17 cellular contexts compared by ENCODE assay signal in genomic region chr7:7688956-7689355, GRCh38. TPM values are rescaled to one million over a fixed set of nuclear protein-coding genes. Genes with fewer than 3 reads are reported as not detected.
DNase-seq lines count a peak whose midpoint lies in the region; ATAC-seq, FAIRE-seq and TF ChIP-seq lines count a peak whose summit lies in the region.
"Had no signal": no experiment of that assay in that cellular context is flagged by ENCODE, and none has a peak within 500 bp of the region (broad histone marks: within the 10 kb centered on the region; RNA-seq: fewer than 3 reads in every experiment).

No MANE protein-coding gene starts in this region.

- H3K27me3 Mint-ChIP-seq in T-helper 17 cell, result no peaks in the 10 kb centered on the region
- H3K27me3 Mint-ChIP-seq in stimulated activated memory B cell treated with anti-CD40 and anti-IgM and Interleukin-4, amounts not matched to agents 10 μg/mL and 1 μg/mL and 100 μg/mL, for 72 hours, result no peaks in the 10 kb centered on the region
- H3K27me3 Mint-ChIP-seq in activated CD8-positive, alpha-beta memory T cell treated with anti-CD3 and anti-CD28 coated beads, Interleukin-2, amount 10 ng/mL, durations not matched to agents 7 days and 5 days, result no peaks in the 10 kb centered on the region

- H3K9me1 ChIP-seq in keratinocyte (ENCODE audit: control insufficient read depth, extremely low read depth, insufficient read depth, low read length), result no peaks in the 10 kb centered on the region

- peak overlapping the region; percentile 9 for H3K27ac Mint-ChIP-seq in T-helper 17 cell
- H3K27ac Mint-ChIP-seq in stimulated activated memory B cell treated with anti-CD40 and anti-IgM and Interleukin-4, amounts not matched to agents 10 μg/mL and 1 μg/mL and 100 μg/mL, for 72 hours, result peak overlapping the region; percentile 24
- H3K27ac Mint-ChIP-seq in activated CD8-positive, alpha-beta memory T cell treated with anti-CD3 and anti-CD28 coated beads, Interleukin-2, amount 10 ng/mL, durations not matched to agents 7 days and 5 days, result no peak overlapping the region
- H3K27ac Mint-ChIP-seq: H9 had no signal

- no peaks in the 10 kb centered on the region for H4K20me1 ChIP-seq in keratinocyte (ENCODE audit: control insufficient read depth, extremely low read depth, insufficient read depth, low read length)
- H4K20me1 ChIP-seq: BLaER1 had no signal

- H3K4me1 ChIP-seq in keratinocyte (ENCODE audit: control insufficient read depth, extremely low read depth, insufficient read depth, low read length), result peaks cover 4% of the 10 kb centered on the region

- no peak overlapping the region for H3K27ac ChIP-seq in keratinocyte (ENCODE audit: control insufficient read depth, insufficient read depth, low read length)
- H3K27ac ChIP-seq: BLaER1 had no signal

- CTCF ChIA-PET in activated CD8-positive, alpha-beta memory T cell treated with anti-CD3 and anti-CD28 coated beads, Interleukin-2, amount 10 ng/mL, durations not matched to agents 7 days and 5 days (lab: Charles Lee), result interaction anchor here (3.6 kb wide), 1 partner anchor 7 kb away, joined by 12 read pairs; no protein-coding TSS in a partner anchor

- H3K9me3 ChIP-seq in T-helper 17 cell (ENCODE audit: control insufficient read depth, low read length, poor library complexity, severe bottlenecking) (no peaks in the 10 kb centered on the region), keratinocyte (ENCODE audit: control insufficient read depth, low read depth, low read length) (no peaks in the 10 kb centered on the region)
- H3K9me3 ChIP-seq: BLaER1 had no signal

- no peak for TF ChIP-seq CTCF in keratinocyte (optimal IDR thresholded peaks at IDR 0.05 in 1 of 3, IDR thresholded peaks at IDR 0.05 in 1 of 3, conservative IDR thresholded peaks at IDR 0.05 in 1 of 3; ENCODE audit: extremely low read depth in 1 of 3, insufficient read depth in 2 of 3, low read length in 3 of 3)

- no peak overlapping the region for H3K4me3 Mint-ChIP-seq in T-helper 17 cell
- no peak overlapping the region for H3K4me3 Mint-ChIP-seq in stimulated activated memory B cell treated with anti-CD40 and anti-IgM and Interleukin-4, amounts not matched to agents 10 μg/mL and 1 μg/mL and 100 μg/mL, for 72 hours
- H3K4me3 Mint-ChIP-seq in activated CD8-positive, alpha-beta memory T cell treated with anti-CD3 and anti-CD28 coated beads, Interleukin-2, amount 10 ng/mL, durations not matched to agents 7 days and 5 days, result no peak overlapping the region
- H3K4me3 Mint-ChIP-seq: H9 had no signal

- H3K4me2 ChIP-seq in keratinocyte (ENCODE audit: control insufficient read depth, extremely low read depth, insufficient read depth, low read depth, low read length), result peak overlapping the region; percentile 59
- H3K4me2 ChIP-seq: BLaER1 had no signal

- no peak overlapping the region for H3K9ac ChIP-seq in keratinocyte (ENCODE audit: control insufficient read depth, extremely low read depth, insufficient read depth, low read length)
- H3K9ac ChIP-seq: BLaER1 had no signal

- peak overlapping the region; percentile 42 for H2AFZ ChIP-seq in keratinocyte (ENCODE audit: control insufficient read depth, low read length)

- DNase-seq in HTR-8/SVneo (ENCODE audit: insufficient read length, low spot score), result no peak
- DNase-seq in T-helper 17 cell, result no peak
- no peak for DNase-seq in keratinocyte (ENCODE audit: low read depth, low spot score)
- DNase-seq in RCC 7860 (ENCODE audit: low spot score), result no peak
- no peak for DNase-seq in AML-193 (lab: John Stamatoyannopoulos, UW)
- DNase-seq in activated CD8-positive, alpha-beta memory T cell treated with anti-CD3 and anti-CD28 coated beads, Interleukin-2, amount 10 ng/mL, durations not matched to agents 7 days and 5 days, result no peak
- DNase-seq: DMS153, H9, MV-4-11, NCI-H1417 treated with DMSO at 0.1 percent for 48 hours, NCI-H510A, NCI-H82, SHP77 treated with DMSO at 0.1 percent for 48 hours had no signal

- dilution Hi-C loops in keratinocyte (cut with MboI; ENCODE audit: extremely low pct_ligation_motif_present, low sequenced_read_pairs), result no loop called here

- no peaks in the 10 kb centered on the region for H3K9me3 Mint-ChIP-seq in stimulated activated memory B cell treated with anti-CD40 and anti-IgM and Interleukin-4, amounts not matched to agents 10 μg/mL and 1 μg/mL and 100 μg/mL, for 72 hours
- no peaks in the 10 kb centered on the region for H3K9me3 Mint-ChIP-seq in activated CD8-positive, alpha-beta memory T cell treated with anti-CD3 and anti-CD28 coated beads, Interleukin-2, amount 10 ng/mL, durations not matched to agents 7 days and 5 days (ENCODE audit: low read depth)
- H3K9me3 Mint-ChIP-seq: H9 had no signal

- no peaks in the 10 kb centered on the region for H3K79me2 ChIP-seq in keratinocyte (ENCODE audit: control insufficient read depth, insufficient read depth, low read length)

- no peaks in the 10 kb centered on the region for H3K36me3 ChIP-seq in keratinocyte (ENCODE audit: control insufficient read depth in 2 of 2, extremely low read depth in 1 of 2, insufficient read depth in 2 of 2, low read length in 2 of 2)
- H3K36me3 ChIP-seq: BLaER1 had no signal

- peaks cover 14% of the 10 kb centered on the region for H3K4me1 Mint-ChIP-seq in T-helper 17 cell
- peaks cover 27% of the 10 kb centered on the region for H3K4me1 Mint-ChIP-seq in stimulated activated memory B cell treated with anti-CD40 and anti-IgM and Interleukin-4, amounts not matched to agents 10 μg/mL and 1 μg/mL and 100 μg/mL, for 72 hours
- H3K4me1 Mint-ChIP-seq in activated CD8-positive, alpha-beta memory T cell treated with anti-CD3 and anti-CD28 coated beads, Interleukin-2, amount 10 ng/mL, durations not matched to agents 7 days and 5 days, result peaks cover 3% of the 10 kb centered on the region

- no peak overlapping the region for H3K4me3 ChIP-seq in keratinocyte (ENCODE audit: control insufficient read depth in 2 of 3, extremely low read depth in 1 of 3, insufficient read depth in 2 of 3, low read depth in 1 of 3, low read length in 3 of 3)
- H3K4me3 ChIP-seq: BLaER1 had no signal

- peak; percentile 49 for FAIRE-seq in HTR-8/SVneo (lab: Jason Lieb, UNC)
- FAIRE-seq in keratinocyte (lab: Jason Lieb, UNC), result no peak
- no peak for FAIRE-seq in RCC 7860 (lab: Jason Lieb, UNC)

- no peaks in the 10 kb centered on the region for H3K36me3 Mint-ChIP-seq in T-helper 17 cell (ENCODE audit: low read depth)
- peaks cover 8% of the 10 kb centered on the region for H3K36me3 Mint-ChIP-seq in stimulated activated memory B cell treated with anti-CD40 and anti-IgM and Interleukin-4, amounts not matched to agents 10 μg/mL and 1 μg/mL and 100 μg/mL, for 72 hours
- H3K36me3 Mint-ChIP-seq in activated CD8-positive, alpha-beta memory T cell treated with anti-CD3 and anti-CD28 coated beads, Interleukin-2, amount 10 ng/mL, durations not matched to agents 7 days and 5 days, result peaks cover under 1% of the 10 kb centered on the region

- H3K27me3 ChIP-seq in keratinocyte (ENCODE audit: control insufficient read depth, extremely low read depth, insufficient read depth, low read length), result no peaks in the 10 kb centered on the region
- H3K27me3 ChIP-seq: BLaER1 had no signal

- ATAC-seq in T-helper 17 cell, result no peak
- no peak for ATAC-seq in stimulated activated memory B cell treated with anti-CD40 and anti-IgM and Interleukin-4, amounts not matched to agents 10 μg/mL and 1 μg/mL and 100 μg/mL, for 72 hours
- ATAC-seq in esophagus mucosa, result no peak
- ATAC-seq in activated CD8-positive, alpha-beta memory T cell treated with anti-CD3 and anti-CD28 coated beads, Interleukin-2, amount 10 ng/mL, durations not matched to agents 7 days and 5 days, result no peak
- ATAC-seq: Panc1 had no signal

RNA-seq across cellular contexts. Expression of gene RPA3, which starts 29.5 kb away (rescaled TPM):
- 10 to 100 TPM; 27.0 to 34.9 TPM for total RNA-seq in T-helper 17 cell
- polyA plus RNA-seq in keratinocyte, result 19.2 to 51.1 TPM (median 28.3 TPM) in 3 replicates
- polyA plus RNA-seq in keratinocyte (2011; ENCODE audit: low read depth), result 2.7 TPM
- polyA plus RNA-seq in keratinocyte (2011; cell fraction: cytosol; rRNA removed), result 25.2 and 27.3 TPM in 2 replicates
- 7.6 and 8.9 TPM in 2 replicates for polyA plus RNA-seq in keratinocyte (2011; cell fraction: nucleus; rRNA removed)
- 24.5 and 37.1 TPM in 2 replicates for polyA plus RNA-seq in keratinocyte (2012; ENCODE audit: low replicate concordance)
- 3.5 to 6.5 TPM (median 4.0 TPM) in 3 replicates for polyA minus RNA-seq in keratinocyte
- 12.3 TPM for polyA minus RNA-seq in keratinocyte (2011; cell fraction: cytosol; rRNA and poly(A)+ RNA removed)
- polyA minus RNA-seq in keratinocyte (2011; cell fraction: nucleus; rRNA and poly(A)+ RNA removed), result 2.5 and 3.3 TPM in 2 replicates
- 28.5 TPM for total RNA-seq in esophagus mucosa
- 100 to 1,000 TPM; 111 to 126 TPM for total RNA-seq in activated CD8-positive, alpha-beta memory T cell treated with anti-CD3 and anti-CD28 coated beads, Interleukin-2, amount 10 ng/mL, durations not matched to agents 7 days and 5 days

RNA-seq across cellular contexts. Expression of gene UMAD1, which starts 48.4 kb away (rescaled TPM):
- total RNA-seq in T-helper 17 cell, result 10 to 100 TPM; 10.9 to 15.0 TPM
- 12.5 to 18.2 TPM (median 13.2 TPM) in 3 replicates for polyA plus RNA-seq in keratinocyte
- polyA plus RNA-seq in keratinocyte (2011; ENCODE audit: low read depth), result 8.9 TPM
- 11.8 and 20.9 TPM in 2 replicates for polyA plus RNA-seq in keratinocyte (2011; cell fraction: cytosol; rRNA removed)
- 8.9 and 11.8 TPM in 2 replicates for polyA plus RNA-seq in keratinocyte (2011; cell fraction: nucleus; rRNA removed)
- polyA plus RNA-seq in keratinocyte (2012; ENCODE audit: low replicate concordance), result 4.8 and 7.9 TPM in 2 replicates
- polyA minus RNA-seq in keratinocyte, result 4.1 to 12.2 TPM (median 9.9 TPM) in 3 replicates
- 7.1 TPM for polyA minus RNA-seq in keratinocyte (2011; cell fraction: cytosol; rRNA and poly(A)+ RNA removed)
- 4.4 and 9.9 TPM in 2 replicates for polyA minus RNA-seq in keratinocyte (2011; cell fraction: nucleus; rRNA and poly(A)+ RNA removed)
- total RNA-seq in esophagus mucosa, result 5.3 TPM
- total RNA-seq in activated CD8-positive, alpha-beta memory T cell treated with anti-CD3 and anti-CD28 coated beads, Interleukin-2, amount 10 ng/mL, durations not matched to agents 7 days and 5 days, result 10 to 100 TPM; 12.3 to 14.2 TPM
